ENCODE assay signal across 1 cellular context in the genomic region with DNA sequence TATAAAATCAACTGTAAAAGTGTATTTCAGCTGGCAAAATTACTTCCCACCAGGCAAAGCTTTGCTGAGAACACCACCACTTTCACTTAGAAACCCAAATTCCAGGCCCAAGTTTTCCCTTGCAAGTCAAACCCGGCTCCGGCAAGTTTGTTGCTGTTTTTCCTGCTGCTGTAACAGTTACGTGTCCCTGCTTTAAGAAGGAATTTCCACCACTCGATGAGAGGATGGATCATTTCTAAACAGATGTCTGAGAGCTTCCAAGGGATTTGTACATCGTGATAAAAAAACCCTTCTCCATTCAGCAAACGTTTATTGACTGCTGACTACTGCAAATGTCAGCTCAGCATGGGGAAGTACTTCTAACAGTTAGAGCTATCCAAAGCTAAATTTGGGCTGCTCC.
TF ChIP-seq lines count a peak whose summit lies in the region.

No MANE protein-coding gene starts in this region.

TF ChIP-seq in SK-N-SH, 30 proteins besides CTCF, POLR2A, EP300 and RAD21:
- TF ChIP-seq GATA2 (CRISPR knock-in tag; IDR thresholded peaks at IDR 0.05) (no peak), FOSL2 (IDR thresholded peaks at IDR 0.05; ENCODE audit: borderline replicate concordance, low read depth) (no peak)
- TF ChIP-seq, protein P1, sequence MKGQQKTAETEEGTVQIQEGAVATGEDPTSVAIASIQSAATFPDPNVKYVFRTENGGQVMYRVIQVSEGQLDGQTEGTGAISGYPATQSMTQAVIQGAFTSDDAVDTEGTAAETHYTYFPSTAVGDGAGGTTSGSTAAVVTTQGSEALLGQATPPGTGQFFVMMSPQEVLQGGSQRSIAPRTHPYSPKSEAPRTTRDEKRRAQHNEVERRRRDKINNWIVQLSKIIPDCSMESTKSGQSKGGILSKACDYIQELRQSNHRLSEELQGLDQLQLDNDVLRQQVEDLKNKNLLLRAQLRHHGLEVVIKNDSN (IDR thresholded peaks at IDR 0.05; ENCODE audit: borderline replicate concordance, low read depth), result no peak
